ENCODE assay signal across 8 cellular contexts in genomic region chr17:6853764-6854442, GRCh38. TPM values are rescaled to one million over a fixed set of nuclear protein-coding genes. Genes with fewer than 3 reads are reported as not detected.
DNase-seq lines count a peak whose midpoint lies in the region; ATAC-seq, FAIRE-seq and TF ChIP-seq lines count a peak whose summit lies in the region.

No MANE protein-coding gene starts in this region.

- FAIRE-seq in kidney (lab: Jason Lieb, UNC) = no peak

- peak overlapping the region; percentile 78 for H3K27ac Mint-ChIP-seq in activated T-cell treated with anti-CD3 and anti-CD28 coated beads, Interleukin-2, amount 50 U/mL, for 24 hours

- peak overlapping the region in 1 of 2 donors; percentile 9 for H3K9ac ChIP-seq in kidney (ENCODE audit: low read length in 2 of 2)

- H3K27me3 ChIP-seq in cardiac muscle cell (no peaks in the 10 kb centered on the region), right atrium auricular region (no peaks in the 10 kb centered on the region), thyroid gland (no peaks in the 10 kb centered on the region)

- peak in 1 of 2 donors; percentile 36 for TF ChIP-seq POLR2A in thyroid gland (IDR thresholded peaks at IDR 0.05)

- POLR2A ChIA-PET in RWPE1 (lab: Yijun Ruan, JAX; ENCODE audit: low non-redundant PET) = no interaction called here

- TF ChIP-seq CTCF in cardiac muscle cell (IDR thresholded peaks at IDR 0.05; ENCODE audit: low read depth, low read length) (peak; percentile 40), right atrium auricular region (IDR thresholded peaks at IDR 0.05) (peak in 1 of 2 donors; percentile 25), kidney (IDR thresholded peaks at IDR 0.05; ENCODE audit: borderline replicate concordance, extremely low read depth, insufficient read depth) (no peak), thyroid gland (IDR thresholded peaks at IDR 0.05) (peak in 4 of 6 experiments; percentile 6 to 46 (median 33)), RWPE1 (conservative IDR thresholded peaks at IDR 0.05; ENCODE audit: low read depth) (no peak)

- H3K4me1 ChIP-seq in cardiac muscle cell (ENCODE audit: low read depth) = no peaks in the 10 kb centered on the region
- H3K4me1 ChIP-seq in right atrium auricular region = no peaks in the 10 kb centered on the region
- H3K4me1 ChIP-seq in kidney (ENCODE audit: control insufficient read depth in 1 of 2, insufficient read depth in 1 of 2, low read depth in 1 of 2, low read length in 2 of 2) = no peaks in the 10 kb centered on the region
- no peaks in the 10 kb centered on the region for H3K4me1 ChIP-seq in thyroid gland

- no peak overlapping the region for H3K27ac ChIP-seq in cardiac muscle cell
- no peak overlapping the region for H3K27ac ChIP-seq in right atrium auricular region
- H3K27ac ChIP-seq in kidney (ENCODE audit: low read depth in 2 of 2, low read length in 2 of 2) = peak overlapping the region; percentile 41
- H3K27ac ChIP-seq in thyroid gland = peak overlapping the region in 2 of 3 donors; percentile 12 to 22
- H3K27ac ChIP-seq in RWPE1 = no peak overlapping the region

- no peak for ATAC-seq in Right ventricle myocardium superior (ENCODE audit: poor library complexity)

- H3K36me3 ChIP-seq in cardiac muscle cell (no peaks in the 10 kb centered on the region), right atrium auricular region (no peaks in the 10 kb centered on the region), kidney (ENCODE audit: control insufficient read depth in 1 of 2, insufficient read depth in 2 of 2, low read length in 2 of 2) (no peaks in the 10 kb centered on the region), thyroid gland (no peaks in the 10 kb centered on the region)

- CTCF ChIA-PET in RWPE1 (lab: Yijun Ruan, JAX) = interaction anchor here (0.6 to 2.0 kb wide), 6 partner anchors 10 to 1663 kb away, joined by 3 to 7 read pairs (median 3); no protein-coding TSS in a partner anchor

- DNase-seq in cardiac muscle cell (ENCODE audit: low read depth in 1 of 2, low spot score in 1 of 2) (no peak), right atrium auricular region (ENCODE audit: low spot score) (no peak), kidney (no peak), thyroid gland (peak; percentile 37 to 59), NCI-H524 treated with DMSO at 0.1 percent for 48 hours (lab: John Stamatoyannopoulos, UW) (no peak), RWPE1 (ENCODE audit: low spot score) (no peak), Right ventricle myocardium superior (no peak)
- peak; percentile 54 for DNase-seq in activated T-cell treated with anti-CD3 and anti-CD28 coated beads, Interleukin-2, amount 50 U/mL, for 24 hours

- WGBS in thyroid gland, 2 donors = 35 to 36% methylated on average over 15 to 19 of the region's 19 CpGs

- no peaks in the 10 kb centered on the region for H3K9me3 ChIP-seq in cardiac muscle cell (ENCODE audit: low read depth)
- no peaks in the 10 kb centered on the region for H3K9me3 ChIP-seq in right atrium auricular region
- H3K9me3 ChIP-seq in kidney (ENCODE audit: control insufficient read depth in 1 of 2, low read length in 2 of 2) = no peaks in the 10 kb centered on the region
- no peaks in the 10 kb centered on the region for H3K9me3 ChIP-seq in thyroid gland

- intact Hi-C loops in kidney (cut with DNase I) = no loop called here
- intact Hi-C loops in thyroid gland (cut with DNase I) = no loop called here
- intact Hi-C loops in Right ventricle myocardium superior (cut with DNase I) = no loop called here

- peaks cover 13% of the 10 kb centered on the region for H3K4me1 Mint-ChIP-seq in activated T-cell treated with anti-CD3 and anti-CD28 coated beads, Interleukin-2, amount 50 U/mL, for 24 hours (ENCODE audit: low read depth)

- H3K36me3 Mint-ChIP-seq in activated T-cell treated with anti-CD3 and anti-CD28 coated beads, Interleukin-2, amount 50 U/mL, for 24 hours (ENCODE audit: low read depth) = no peaks in the 10 kb centered on the region

- H3K9me3 Mint-ChIP-seq in activated T-cell treated with anti-CD3 and anti-CD28 coated beads, Interleukin-2, amount 50 U/mL, for 24 hours = no peaks in the 10 kb centered on the region

- peak overlapping the region; percentile 77 for H3K4me3 Mint-ChIP-seq in activated T-cell treated with anti-CD3 and anti-CD28 coated beads, Interleukin-2, amount 50 U/mL, for 24 hours

- peaks cover 10% of the 10 kb centered on the region for H3K27me3 Mint-ChIP-seq in activated T-cell treated with anti-CD3 and anti-CD28 coated beads, Interleukin-2, amount 50 U/mL, for 24 hours

- H3K4me3 ChIP-seq in cardiac muscle cell (no peak overlapping the region), right atrium auricular region (no peak overlapping the region), kidney (ENCODE audit: low read length in 2 of 2) (peak overlapping the region; percentile 47 to 55), thyroid gland (replicated peaks in 1 of 3) (peak overlapping the region in 2 of 3 donors; percentile 24 to 25)

RNA-seq across cellular contexts. Expression of gene TEKT1, which starts 22.4 kb away (rescaled TPM):
- 0.28 TPM in 1 of 2 replicates, not detected in the other for total RNA-seq in cardiac muscle cell
- not detected in 2 replicates for polyA plus RNA-seq in cardiac muscle cell
- total RNA-seq in right atrium auricular region = not detected
- total RNA-seq in kidney = 0.06 TPM
- not detected for polyA plus RNA-seq in kidney (ENCODE audit: insufficient read depth, low read depth, low replicate concordance)
- not detected for total RNA-seq in thyroid gland
- total RNA-seq in Right ventricle myocardium superior = not detected

Comparison
In these comparisons a context has a peak if more than half of its experiments do, and no peak if none do; other contexts are left out.
1. DNase-seq: peak in activated T-cell treated with anti-CD3 and anti-CD28 coated beads, Interleukin-2, amount 50 U/mL, for 24 hours (single experiment) and thyroid gland (2 of 2); none in cardiac muscle cell (0 of 2), right atrium auricular region (single experiment), kidney (single experiment), NCI-H524 treated with DMSO at 0.1 percent for 48 hours (single experiment), RWPE1 (single experiment) and Right ventricle myocardium superior (single experiment).
2. H3K27ac ChIP-seq: peak in kidney (2 of 2) and thyroid gland (2 of 3); none in cardiac muscle cell (single experiment), right atrium auricular region (0 of 2) and RWPE1 (single experiment).
3. H3K4me3 ChIP-seq: peak in kidney (2 of 2) and thyroid gland (2 of 3); none in cardiac muscle cell (single experiment) and right atrium auricular region (0 of 2).
4. CTCF ChIP-seq: peak in cardiac muscle cell (single experiment) and thyroid gland (4 of 6); none in kidney (single experiment) and RWPE1 (single experiment).